Comparison of ENCODE assay signal across 1 cellular context in genomic region chr3:10173095-10173925, GRCh38.
A peak's percentile ranks its signal among the peaks of the same experiment; 100 is the strongest.
TF ChIP-seq lines count a peak whose summit lies in the region.

No MANE protein-coding gene starts in this region.

TF ChIP-seq in K562, 482 proteins besides CTCF, POLR2A, EP300 and RAD21 (continues in another document):
- TF ChIP-seq JUN (IDR thresholded peaks at IDR 0.05; ENCODE audit: borderline replicate concordance, low read depth, low read length) (peak; percentile 94), JUN (CRISPR knock-in tag; IDR thresholded peaks at IDR 0.05; ENCODE audit: borderline replicate concordance) (peak; percentile 48; the same call in 1 of the 2 replicates), HNRNPK (IDR thresholded peaks at IDR 0.05; ENCODE audit: low read depth, low read length, poor library complexity, severe bottlenecking) (no peak), NCOA2 (IDR thresholded peaks at IDR 0.05; ENCODE audit: partially characterized antibody in 2 of 2) (no peak), ASH1L (IDR thresholded peaks at IDR 0.05; ENCODE audit: borderline replicate concordance, low read depth, partially characterized antibody) (no peak), ETV1 (tag; conservative IDR thresholded peaks at IDR 0.05; ENCODE audit: low read depth) (no peak), RREB1 (CRISPR knock-in tag; IDR thresholded peaks at IDR 0.05) (no peak), SMAD3 (CRISPR knock-in tag; conservative IDR thresholded peaks at IDR 0.05) (no peak), MXD1 (CRISPR knock-in tag; IDR thresholded peaks at IDR 0.05; ENCODE audit: borderline replicate concordance, poor library complexity, severe bottlenecking) (no peak), HEY1 (CRISPR knock-in tag; IDR thresholded peaks at IDR 0.05; ENCODE audit: borderline replicate concordance) (no peak), FOXA3 (CRISPR knock-in tag; conservative IDR thresholded peaks at IDR 0.05 in 1 of 2, IDR thresholded peaks at IDR 0.05 in 1 of 2) (no peak), ZNF143 (CRISPR knock-in tag; IDR thresholded peaks at IDR 0.05) (no peak), MCM3 (IDR thresholded peaks at IDR 0.05) (no peak), PTTG1 (tag; IDR thresholded peaks at IDR 0.05; ENCODE audit: low read depth) (no peak), DACH1 (IDR thresholded peaks at IDR 0.05; ENCODE audit: partially characterized antibody) (no peak), ZNF146 (CRISPR knock-in tag; IDR thresholded peaks at IDR 0.05; ENCODE audit: unreplicated experiment) (no peak), RFX5 (IDR thresholded peaks at IDR 0.05; ENCODE audit: low read depth, low read length) (no peak), XRCC4 (IDR thresholded peaks at IDR 0.05; ENCODE audit: extremely low read depth, insufficient read depth, insufficient read length) (no peak), NR3C1 (CRISPR knock-in tag; IDR thresholded peaks at IDR 0.05) (no peak), ZNF24 (IDR thresholded peaks at IDR 0.05) (no peak), NEUROD1 (IDR thresholded peaks at IDR 0.05; ENCODE audit: borderline replicate concordance, low read depth, low read length, partially characterized antibody) (peak; percentile 7), DNMT1 (IDR thresholded peaks at IDR 0.05) (no peak), ZNF764 (CRISPR knock-in tag; IDR thresholded peaks at IDR 0.05; ENCODE audit: low read depth) (no peak), ZNF507 (tag; conservative IDR thresholded peaks at IDR 0.05) (no peak), SIN3B (IDR thresholded peaks at IDR 0.05; ENCODE audit: low read depth) (no peak), RHOXF2B (CRISPR knock-in tag; conservative IDR thresholded peaks at IDR 0.05) (no peak), BACH1 (tag; IDR thresholded peaks at IDR 0.05) (no peak), VEZF1 (CRISPR knock-in tag; IDR thresholded peaks at IDR 0.05) (peak; percentile 3; the same call in 1 of the 2 replicates), THRAP3 (IDR thresholded peaks at IDR 0.05; ENCODE audit: borderline replicate concordance) (no peak), TRIM28 (IDR thresholded peaks at IDR 0.05) (peak; percentile 46; the same call in 1 of the 2 replicates), SP2 (IDR thresholded peaks at IDR 0.05; ENCODE audit: extremely low read depth, low read depth, low read length, poor library complexity, severe bottlenecking) (no peak), CBFA2T3 (IDR thresholded peaks at IDR 0.05) (no peak), DMBX1 (CRISPR knock-in tag; IDR thresholded peaks at IDR 0.05; ENCODE audit: borderline replicate concordance) (no peak), ERF (CRISPR knock-in tag; IDR thresholded peaks at IDR 0.05) (no peak), MED1 (CRISPR knock-in tag; IDR thresholded peaks at IDR 0.05; ENCODE audit: borderline replicate concordance) (no peak)
- TF ChIP-seq, protein P1, sequence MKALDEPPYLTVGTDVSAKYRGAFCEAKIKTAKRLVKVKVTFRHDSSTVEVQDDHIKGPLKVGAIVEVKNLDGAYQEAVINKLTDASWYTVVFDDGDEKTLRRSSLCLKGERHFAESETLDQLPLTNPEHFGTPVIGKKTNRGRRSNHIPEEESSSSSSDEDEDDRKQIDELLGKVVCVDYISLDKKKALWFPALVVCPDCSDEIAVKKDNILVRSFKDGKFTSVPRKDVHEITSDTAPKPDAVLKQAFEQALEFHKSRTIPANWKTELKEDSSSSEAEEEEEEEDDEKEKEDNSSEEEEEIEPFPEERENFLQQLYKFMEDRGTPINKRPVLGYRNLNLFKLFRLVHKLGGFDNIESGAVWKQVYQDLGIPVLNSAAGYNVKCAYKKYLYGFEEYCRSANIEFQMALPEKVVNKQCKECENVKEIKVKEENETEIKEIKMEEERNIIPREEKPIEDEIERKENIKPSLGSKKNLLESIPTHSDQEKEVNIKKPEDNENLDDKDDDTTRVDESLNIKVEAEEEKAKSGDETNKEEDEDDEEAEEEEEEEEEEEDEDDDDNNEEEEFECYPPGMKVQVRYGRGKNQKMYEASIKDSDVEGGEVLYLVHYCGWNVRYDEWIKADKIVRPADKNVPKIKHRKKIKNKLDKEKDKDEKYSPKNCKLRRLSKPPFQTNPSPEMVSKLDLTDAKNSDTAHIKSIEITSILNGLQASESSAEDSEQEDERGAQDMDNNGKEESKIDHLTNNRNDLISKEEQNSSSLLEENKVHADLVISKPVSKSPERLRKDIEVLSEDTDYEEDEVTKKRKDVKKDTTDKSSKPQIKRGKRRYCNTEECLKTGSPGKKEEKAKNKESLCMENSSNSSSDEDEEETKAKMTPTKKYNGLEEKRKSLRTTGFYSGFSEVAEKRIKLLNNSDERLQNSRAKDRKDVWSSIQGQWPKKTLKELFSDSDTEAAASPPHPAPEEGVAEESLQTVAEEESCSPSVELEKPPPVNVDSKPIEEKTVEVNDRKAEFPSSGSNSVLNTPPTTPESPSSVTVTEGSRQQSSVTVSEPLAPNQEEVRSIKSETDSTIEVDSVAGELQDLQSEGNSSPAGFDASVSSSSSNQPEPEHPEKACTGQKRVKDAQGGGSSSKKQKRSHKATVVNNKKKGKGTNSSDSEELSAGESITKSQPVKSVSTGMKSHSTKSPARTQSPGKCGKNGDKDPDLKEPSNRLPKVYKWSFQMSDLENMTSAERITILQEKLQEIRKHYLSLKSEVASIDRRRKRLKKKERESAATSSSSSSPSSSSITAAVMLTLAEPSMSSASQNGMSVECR (CRISPR knock-in tag; IDR thresholded peaks at IDR 0.05) = no peak
- TF ChIP-seq, protein P2, sequence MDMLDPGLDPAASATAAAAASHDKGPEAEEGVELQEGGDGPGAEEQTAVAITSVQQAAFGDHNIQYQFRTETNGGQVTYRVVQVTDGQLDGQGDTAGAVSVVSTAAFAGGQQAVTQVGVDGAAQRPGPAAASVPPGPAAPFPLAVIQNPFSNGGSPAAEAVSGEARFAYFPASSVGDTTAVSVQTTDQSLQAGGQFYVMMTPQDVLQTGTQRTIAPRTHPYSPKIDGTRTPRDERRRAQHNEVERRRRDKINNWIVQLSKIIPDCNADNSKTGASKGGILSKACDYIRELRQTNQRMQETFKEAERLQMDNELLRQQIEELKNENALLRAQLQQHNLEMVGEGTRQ (CRISPR knock-in tag; IDR thresholded peaks at IDR 0.05) = no peak
- TF ChIP-seq, protein P3, sequence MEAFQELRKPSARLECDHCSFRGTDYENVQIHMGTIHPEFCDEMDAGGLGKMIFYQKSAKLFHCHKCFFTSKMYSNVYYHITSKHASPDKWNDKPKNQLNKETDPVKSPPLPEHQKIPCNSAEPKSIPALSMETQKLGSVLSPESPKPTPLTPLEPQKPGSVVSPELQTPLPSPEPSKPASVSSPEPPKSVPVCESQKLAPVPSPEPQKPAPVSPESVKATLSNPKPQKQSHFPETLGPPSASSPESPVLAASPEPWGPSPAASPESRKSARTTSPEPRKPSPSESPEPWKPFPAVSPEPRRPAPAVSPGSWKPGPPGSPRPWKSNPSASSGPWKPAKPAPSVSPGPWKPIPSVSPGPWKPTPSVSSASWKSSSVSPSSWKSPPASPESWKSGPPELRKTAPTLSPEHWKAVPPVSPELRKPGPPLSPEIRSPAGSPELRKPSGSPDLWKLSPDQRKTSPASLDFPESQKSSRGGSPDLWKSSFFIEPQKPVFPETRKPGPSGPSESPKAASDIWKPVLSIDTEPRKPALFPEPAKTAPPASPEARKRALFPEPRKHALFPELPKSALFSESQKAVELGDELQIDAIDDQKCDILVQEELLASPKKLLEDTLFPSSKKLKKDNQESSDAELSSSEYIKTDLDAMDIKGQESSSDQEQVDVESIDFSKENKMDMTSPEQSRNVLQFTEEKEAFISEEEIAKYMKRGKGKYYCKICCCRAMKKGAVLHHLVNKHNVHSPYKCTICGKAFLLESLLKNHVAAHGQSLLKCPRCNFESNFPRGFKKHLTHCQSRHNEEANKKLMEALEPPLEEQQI (IDR thresholded peaks at IDR 0.05) = no peak
- TF ChIP-seq, protein P4, sequence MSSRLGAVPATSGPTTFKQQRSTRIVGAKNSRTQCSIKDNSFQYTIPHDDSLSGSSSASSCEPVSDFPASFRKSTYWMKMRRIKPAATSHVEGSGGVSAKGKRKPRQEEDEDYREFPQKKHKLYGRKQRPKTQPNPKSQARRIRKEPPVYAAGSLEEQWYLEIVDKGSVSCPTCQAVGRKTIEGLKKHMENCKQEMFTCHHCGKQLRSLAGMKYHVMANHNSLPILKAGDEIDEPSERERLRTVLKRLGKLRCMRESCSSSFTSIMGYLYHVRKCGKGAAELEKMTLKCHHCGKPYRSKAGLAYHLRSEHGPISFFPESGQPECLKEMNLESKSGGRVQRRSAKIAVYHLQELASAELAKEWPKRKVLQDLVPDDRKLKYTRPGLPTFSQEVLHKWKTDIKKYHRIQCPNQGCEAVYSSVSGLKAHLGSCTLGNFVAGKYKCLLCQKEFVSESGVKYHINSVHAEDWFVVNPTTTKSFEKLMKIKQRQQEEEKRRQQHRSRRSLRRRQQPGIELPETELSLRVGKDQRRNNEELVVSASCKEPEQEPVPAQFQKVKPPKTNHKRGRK (tag; IDR thresholded peaks at IDR 0.05) = no peak
- TF ChIP-seq, protein P5, sequence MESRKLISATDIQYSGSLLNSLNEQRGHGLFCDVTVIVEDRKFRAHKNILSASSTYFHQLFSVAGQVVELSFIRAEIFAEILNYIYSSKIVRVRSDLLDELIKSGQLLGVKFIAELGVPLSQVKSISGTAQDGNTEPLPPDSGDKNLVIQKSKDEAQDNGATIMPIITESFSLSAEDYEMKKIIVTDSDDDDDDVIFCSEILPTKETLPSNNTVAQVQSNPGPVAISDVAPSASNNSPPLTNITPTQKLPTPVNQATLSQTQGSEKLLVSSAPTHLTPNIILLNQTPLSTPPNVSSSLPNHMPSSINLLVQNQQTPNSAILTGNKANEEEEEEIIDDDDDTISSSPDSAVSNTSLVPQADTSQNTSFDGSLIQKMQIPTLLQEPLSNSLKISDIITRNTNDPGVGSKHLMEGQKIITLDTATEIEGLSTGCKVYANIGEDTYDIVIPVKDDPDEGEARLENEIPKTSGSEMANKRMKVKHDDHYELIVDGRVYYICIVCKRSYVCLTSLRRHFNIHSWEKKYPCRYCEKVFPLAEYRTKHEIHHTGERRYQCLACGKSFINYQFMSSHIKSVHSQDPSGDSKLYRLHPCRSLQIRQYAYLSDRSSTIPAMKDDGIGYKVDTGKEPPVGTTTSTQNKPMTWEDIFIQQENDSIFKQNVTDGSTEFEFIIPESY (CRISPR knock-in tag; IDR thresholded peaks at IDR 0.05) = no peak
- TF ChIP-seq, protein P6, sequence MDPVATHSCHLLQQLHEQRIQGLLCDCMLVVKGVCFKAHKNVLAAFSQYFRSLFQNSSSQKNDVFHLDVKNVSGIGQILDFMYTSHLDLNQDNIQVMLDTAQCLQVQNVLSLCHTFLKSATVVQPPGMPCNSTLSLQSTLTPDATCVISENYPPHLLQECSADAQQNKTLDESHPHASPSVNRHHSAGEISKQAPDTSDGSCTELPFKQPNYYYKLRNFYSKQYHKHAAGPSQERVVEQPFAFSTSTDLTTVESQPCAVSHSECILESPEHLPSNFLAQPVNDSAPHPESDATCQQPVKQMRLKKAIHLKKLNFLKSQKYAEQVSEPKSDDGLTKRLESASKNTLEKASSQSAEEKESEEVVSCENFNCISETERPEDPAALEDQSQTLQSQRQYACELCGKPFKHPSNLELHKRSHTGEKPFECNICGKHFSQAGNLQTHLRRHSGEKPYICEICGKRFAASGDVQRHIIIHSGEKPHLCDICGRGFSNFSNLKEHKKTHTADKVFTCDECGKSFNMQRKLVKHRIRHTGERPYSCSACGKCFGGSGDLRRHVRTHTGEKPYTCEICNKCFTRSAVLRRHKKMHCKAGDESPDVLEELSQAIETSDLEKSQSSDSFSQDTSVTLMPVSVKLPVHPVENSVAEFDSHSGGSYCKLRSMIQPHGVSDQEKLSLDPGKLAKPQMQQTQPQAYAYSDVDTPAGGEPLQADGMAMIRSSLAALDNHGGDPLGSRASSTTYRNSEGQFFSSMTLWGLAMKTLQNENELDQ (CRISPR knock-in tag; IDR thresholded peaks at IDR 0.05; ENCODE audit: borderline replicate concordance) = no peak
